ENCODE assay signal across 22 cellular contexts in genomic region chr2:37869756-37870155, GRCh38. TPM values are rescaled to one million over a fixed set of nuclear protein-coding genes. Genes with fewer than 3 reads are reported as not detected.
DNase-seq lines count a peak whose midpoint lies in the region; ATAC-seq, FAIRE-seq and TF ChIP-seq lines count a peak whose summit lies in the region.
"Had no signal": no experiment of that assay in that cellular context is flagged by ENCODE, and none has a peak within 500 bp of the region (broad histone marks: within the 10 kb centered on the region; RNA-seq: fewer than 3 reads in every experiment).

No MANE protein-coding gene starts in this region.

- DNase-seq in BJ (ENCODE audit: low read depth) (peak; percentile 33), RCC 7860 (ENCODE audit: low spot score) (peak; percentile 9), esophagus muscularis mucosa (ENCODE audit: extremely low spot score) (no peak), trophoblast cell (peak; percentile 83 to 91), cerebellar nuclear complex (lab: John Stamatoyannopoulos, UW) (no peak), glutamatergic neuron (no peak)
- DNase-seq in stimulated activated naive B cell treated with anti-CD40 and anti-IgM and Interleukin-4, amounts not matched to agents 10 μg/mL and 1 μg/mL and 100 μg/mL, for 72 hours, result no peak
- DNase-seq: activated effector memory CD4-positive, alpha-beta T cell treated with Interleukin-2 at 50 U/mL for 16 hours; Caco-2; dorsolateral prefrontal cortex; GDM1; naive thymus-derived CD8-positive, alpha-beta T cell; NCI-H1436; NCI-H345; SHP77; spleen; T-helper 17 cell had no signal

- no peak overlapping the region for H3K27ac Mint-ChIP-seq in stimulated activated naive B cell treated with anti-CD40 and anti-IgM and Interleukin-4, amounts not matched to agents 10 μg/mL and 1 μg/mL and 100 μg/mL, for 72 hours
- H3K27ac Mint-ChIP-seq in glutamatergic neuron (ENCODE audit: unreplicated experiment), result no peak overlapping the region
- H3K27ac Mint-ChIP-seq: GM23338; stimulated activated memory B cell treated with anti-CD40 and anti-IgM and Interleukin-4, amounts not matched to agents 10 μg/mL and 1 μg/mL and 100 μg/mL, for 72 hours; T-helper 17 cell had no signal

- FAIRE-seq in RCC 7860 (lab: Jason Lieb, UNC), result no peak
- FAIRE-seq: frontal cortex had no signal

- CTCF ChIA-PET in BJ (lab: Yijun Ruan, JAX), result interaction anchor here (0.8 to 1.7 kb wide), 3 partner anchors 11 to 455 kb away, joined by 3 to 4 read pairs (median 3); no protein-coding TSS in a partner anchor

- H3K4me1 ChIP-seq in esophagus muscularis mucosa (peaks cover 64 to 67% (median 66%) of the 10 kb centered on the region in 4 donors), trophoblast cell (ENCODE audit: control insufficient read depth in 1 of 2, insufficient read depth in 2 of 2, low read length in 2 of 2) (peaks cover 12 to 28% of the 10 kb centered on the region in 2 experiments)

- peaks cover 8% of the 10 kb centered on the region for H3K79me1 ChIP-seq in trophoblast cell (ENCODE audit: low read length)

- H3K4me3 ChIP-seq in BJ (ENCODE audit: low read depth, low read length), result no peak overlapping the region
- H3K4me3 ChIP-seq in esophagus muscularis mucosa, result no peak overlapping the region
- H3K4me3 ChIP-seq in trophoblast cell (ENCODE audit: low read depth, low read length), result no peak overlapping the region
- H3K4me3 ChIP-seq: ascending aorta, dorsolateral prefrontal cortex, GM23338, spleen had no signal

- H3K4me3 Mint-ChIP-seq in stimulated activated naive B cell treated with anti-CD40 and anti-IgM and Interleukin-4, amounts not matched to agents 10 μg/mL and 1 μg/mL and 100 μg/mL, for 72 hours, result no peak overlapping the region
- H3K4me3 Mint-ChIP-seq in glutamatergic neuron (ENCODE audit: unreplicated experiment), result no peak overlapping the region
- H3K4me3 Mint-ChIP-seq: GM23338; naive thymus-derived CD8-positive, alpha-beta T cell; stimulated activated memory B cell treated with anti-CD40 and anti-IgM and Interleukin-4, amounts not matched to agents 10 μg/mL and 1 μg/mL and 100 μg/mL, for 72 hours; T-helper 17 cell had no signal

- H2BK12ac ChIP-seq in trophoblast cell (ENCODE audit: low read length), result peak overlapping the region; percentile 27

- no peak for TF ChIP-seq POLR2A in esophagus muscularis mucosa (IDR thresholded peaks at IDR 0.05; ENCODE audit: low read depth)

- no peaks in the 10 kb centered on the region for H3K36me3 Mint-ChIP-seq in stimulated activated naive B cell treated with anti-CD40 and anti-IgM and Interleukin-4, amounts not matched to agents 10 μg/mL and 1 μg/mL and 100 μg/mL, for 72 hours
- no peaks in the 10 kb centered on the region for H3K36me3 Mint-ChIP-seq in glutamatergic neuron (ENCODE audit: unreplicated experiment)
- H3K36me3 Mint-ChIP-seq: naive thymus-derived CD8-positive, alpha-beta T cell; stimulated activated memory B cell treated with anti-CD40 and anti-IgM and Interleukin-4, amounts not matched to agents 10 μg/mL and 1 μg/mL and 100 μg/mL, for 72 hours had no signal

- no peak overlapping the region for H2BK5ac ChIP-seq in trophoblast cell (ENCODE audit: low read depth, low read length, poor library complexity)

- H4K12ac ChIP-seq in trophoblast cell (ENCODE audit: low read depth, low read length), result no peak overlapping the region

- H3K4me1 Mint-ChIP-seq in stimulated activated naive B cell treated with anti-CD40 and anti-IgM and Interleukin-4, amounts not matched to agents 10 μg/mL and 1 μg/mL and 100 μg/mL, for 72 hours, result peaks cover 31 to 51% of the 10 kb centered on the region in 2 donors
- H3K4me1 Mint-ChIP-seq in glutamatergic neuron (ENCODE audit: low read depth, unreplicated experiment), result peaks cover 17% of the 10 kb centered on the region

- intact Hi-C loops in esophagus muscularis mucosa (cut with DNase I), result no loop called here

- H3K36me3 ChIP-seq in BJ (ENCODE audit: control insufficient read depth, insufficient read depth, low read length) (no peaks in the 10 kb centered on the region), esophagus muscularis mucosa (no peaks in the 10 kb centered on the region), trophoblast cell (ENCODE audit: control insufficient read depth in 1 of 2, insufficient read depth in 2 of 2, low read length in 2 of 2) (no peaks in the 10 kb centered on the region)
- H3K36me3 ChIP-seq: ascending aorta, spleen had no signal

- POLR2A ChIA-PET in BJ (lab: Charles Lee), result interaction anchor here (0.6 kb wide), 1 partner anchor 69 kb away, joined by 3 read pairs; no protein-coding TSS in a partner anchor

- H3K9me3 Mint-ChIP-seq in stimulated activated naive B cell treated with anti-CD40 and anti-IgM and Interleukin-4, amounts not matched to agents 10 μg/mL and 1 μg/mL and 100 μg/mL, for 72 hours, result no peaks in the 10 kb centered on the region
- no peaks in the 10 kb centered on the region for H3K9me3 Mint-ChIP-seq in glutamatergic neuron (ENCODE audit: unreplicated experiment)
- H3K9me3 Mint-ChIP-seq: GM23338; naive thymus-derived CD8-positive, alpha-beta T cell; stimulated activated memory B cell treated with anti-CD40 and anti-IgM and Interleukin-4, amounts not matched to agents 10 μg/mL and 1 μg/mL and 100 μg/mL, for 72 hours had no signal

- peak overlapping the region in 3 of 4 donors; percentile 70 to 80 (median 74) for H3K27ac ChIP-seq in esophagus muscularis mucosa (replicated peaks in 1 of 4)
- peak overlapping the region; percentile 28 for H3K27ac ChIP-seq in trophoblast cell (ENCODE audit: low read depth, low read length)
- H3K27ac ChIP-seq: spleen had no signal

- peak overlapping the region; percentile 44 for H4K8ac ChIP-seq in trophoblast cell (ENCODE audit: low read depth, low read length)

- H3K14ac ChIP-seq in trophoblast cell (ENCODE audit: low read length), result no peak overlapping the region

- peak overlapping the region; percentile 90 for H2AK5ac ChIP-seq in trophoblast cell (ENCODE audit: low read length)

- H3K9me3 ChIP-seq in esophagus muscularis mucosa (no peaks in the 10 kb centered on the region), trophoblast cell (ENCODE audit: insufficient read depth, low read depth, low read length) (no peaks in the 10 kb centered on the region)
- H3K9me3 ChIP-seq: ascending aorta, Caco-2, spleen had no signal

- no peak overlapping the region for H3K23ac ChIP-seq in trophoblast cell (ENCODE audit: low read length)

- H3K4ac ChIP-seq in trophoblast cell (ENCODE audit: low read depth, low read length), result no peak overlapping the region

- no peak overlapping the region for H3K4me2 ChIP-seq in trophoblast cell (ENCODE audit: low read length)
- H3K4me2 ChIP-seq: GM23338 had no signal

- H3K9ac ChIP-seq in trophoblast cell (ENCODE audit: low read length), result no peak overlapping the region

- H3K79me2 ChIP-seq in trophoblast cell (ENCODE audit: control insufficient read depth, insufficient read depth, low read length, poor library complexity), result no peaks in the 10 kb centered on the region

- H3K27me3 ChIP-seq in BJ (ENCODE audit: control insufficient read depth, insufficient read depth, low read length) (no peaks in the 10 kb centered on the region), esophagus muscularis mucosa (no peaks in the 10 kb centered on the region), trophoblast cell (ENCODE audit: insufficient read depth, low read length) (no peaks in the 10 kb centered on the region)
- H3K27me3 ChIP-seq: ascending aorta had no signal

- peaks cover 11 to 13% of the 10 kb centered on the region in 2 donors for H3K27me3 Mint-ChIP-seq in stimulated activated naive B cell treated with anti-CD40 and anti-IgM and Interleukin-4, amounts not matched to agents 10 μg/mL and 1 μg/mL and 100 μg/mL, for 72 hours
- H3K27me3 Mint-ChIP-seq in glutamatergic neuron (ENCODE audit: unreplicated experiment), result peaks cover 3% of the 10 kb centered on the region
- H3K27me3 Mint-ChIP-seq: stimulated activated memory B cell treated with anti-CD40 and anti-IgM and Interleukin-4, amounts not matched to agents 10 μg/mL and 1 μg/mL and 100 μg/mL, for 72 hours had no signal

- WGBS in esophagus muscularis mucosa, result 87% methylated on average over 2 of the region's 2 CpGs
- WGBS in trophoblast cell (ENCODE audit: extremely low coverage, insufficient coverage, insufficient read length), result no CpG with 5 or more reads among the region's 2 CpGs

- peak overlapping the region; percentile 70 for H2BK120ac ChIP-seq in trophoblast cell (ENCODE audit: insufficient read depth, low read length, poor library complexity)

- ATAC-seq in stimulated activated naive B cell treated with anti-CD40 and anti-IgM and Interleukin-4, amounts not matched to agents 10 μg/mL and 1 μg/mL and 100 μg/mL, for 72 hours (replicated peaks), result no peak
- no peak for ATAC-seq in HG02623 (IDR thresholded peaks at IDR 0.05; ENCODE audit: unreplicated experiment)
- ATAC-seq: GM23338; naive thymus-derived CD8-positive, alpha-beta T cell; stimulated activated memory B cell treated with anti-CD40 and anti-IgM and Interleukin-4, amounts not matched to agents 10 μg/mL and 1 μg/mL and 100 μg/mL, for 72 hours; T-helper 17 cell had no signal

- no peak for TF ChIP-seq EP300 in esophagus muscularis mucosa (IDR thresholded peaks at IDR 0.05)

- H4K91ac ChIP-seq in trophoblast cell (ENCODE audit: low read depth, low read length), result no peak overlapping the region

- H3K18ac ChIP-seq in trophoblast cell (ENCODE audit: low read length), result no peak overlapping the region

- H2AFZ ChIP-seq in trophoblast cell (ENCODE audit: insufficient read depth, low read length, poor library complexity), result no peak overlapping the region
- H2AFZ ChIP-seq: GM23338 had no signal

- TF ChIP-seq CTCF in BJ (IDR thresholded peaks at IDR 0.05; ENCODE audit: insufficient read depth, low read depth, low read length) (no peak), esophagus muscularis mucosa (IDR thresholded peaks at IDR 0.05) (no peak), glutamatergic neuron (IDR thresholded peaks at IDR 0.05; ENCODE audit: partially characterized antibody, unreplicated experiment) (no peak)

RNA-seq across cellular contexts. Expression of gene RMDN2, which starts 55.3 kb away (rescaled TPM):
- polyA plus RNA-seq in BJ (2011; rRNA removed), result 3.4 and 5.9 TPM in 2 replicates
- 1.6 and 2.0 TPM in 2 replicates for polyA minus RNA-seq in BJ (2011; rRNA and poly(A)+ RNA removed)
- 10 to 100 TPM; 11.0 to 22.8 (median 13.2) TPM for total RNA-seq in esophagus muscularis mucosa
- 1.0 and 1.1 TPM in 2 replicates for polyA plus RNA-seq in trophoblast cell (2013)
- 5.5 TPM for total RNA-seq in glutamatergic neuron (ENCODE audit: unreplicated experiment)

Comparison
In these comparisons a context has a peak if more than half of its experiments do, and no peak if none do; other contexts are left out.
1. DNase-seq: peak in BJ (single experiment), RCC 7860 (single experiment) and trophoblast cell (2 of 2); none in esophagus muscularis mucosa (single experiment), cerebellar nuclear complex (0 of 2), stimulated activated naive B cell treated with anti-CD40 and anti-IgM and Interleukin-4, amounts not matched to agents 10 μg/mL and 1 μg/mL and 100 μg/mL, for 72 hours (single experiment) and glutamatergic neuron (single experiment).